ENCODE assay signal across 16 cellular contexts in genomic region chr6:21935142-21935541, GRCh38.
A peak's percentile ranks its signal among the peaks of the same experiment; 100 is the strongest.
DNase-seq lines count a peak whose midpoint lies in the region; ATAC-seq, FAIRE-seq and TF ChIP-seq lines count a peak whose summit lies in the region.
"Had no signal": no experiment of that assay in that cellular context is flagged by ENCODE, and none has a peak within 500 bp of the region (broad histone marks: within the 10 kb centered on the region; RNA-seq: fewer than 3 reads in every experiment).

No MANE protein-coding gene starts in this region.

- dilution Hi-C loops in IMR-90 (cut with HindIII; ENCODE audit: low sequenced_read_pairs, unreplicated experiment) = no loop called here

- no peak for TF ChIP-seq RAD21 in IMR-90 (IDR thresholded peaks at IDR 0.05; ENCODE audit: low read length)

- H3K4me3 ChIP-seq in IMR-90 (ENCODE audit: insufficient read depth, low read depth, low read length) = no peak overlapping the region
- H3K4me3 ChIP-seq: BLaER1 had no signal

- H3K36me3 Mint-ChIP-seq in Calu3 (ENCODE audit: insufficient read depth, unreplicated experiment) = peaks cover 5% of the 10 kb centered on the region
- H3K36me3 Mint-ChIP-seq: CD14-positive monocyte; CD8-positive, alpha-beta T cell had no signal

- H2BK20ac ChIP-seq in IMR-90 (ENCODE audit: low read depth, low read length) = no peak overlapping the region

- no peaks in the 10 kb centered on the region for H3K27me3 Mint-ChIP-seq in Calu3 (ENCODE audit: unreplicated experiment)
- H3K27me3 Mint-ChIP-seq: IgD-negative memory B cell had no signal

- H3K23ac ChIP-seq in IMR-90 (ENCODE audit: low read depth, low read length) = no peak overlapping the region

- H2AK9ac ChIP-seq in IMR-90 (replicated peaks; ENCODE audit: low read depth, low read length, poor library complexity) = no peak overlapping the region

- TF ChIP-seq CTCF in Calu3 (IDR thresholded peaks at IDR 0.05; ENCODE audit: unreplicated experiment) = no peak
- TF ChIP-seq CTCF in IMR-90 (conservative IDR thresholded peaks at IDR 0.05; ENCODE audit: low read depth, low read length) = no peak

- ATAC-seq in IMR-90 (ENCODE audit: low read depth) (peak; percentile 29; the same call in 1 of the 2 replicates), HG03565 (IDR thresholded peaks at IDR 0.05; ENCODE audit: unreplicated experiment) (no peak)
- ATAC-seq: CD8-positive, alpha-beta T cell had no signal

- H2AFZ ChIP-seq in IMR-90 (replicated peaks; ENCODE audit: low read length, poor library complexity) = no peak overlapping the region

- TF ChIP-seq POLR2A in IMR-90 (IDR thresholded peaks at IDR 0.05; ENCODE audit: low read depth, low read length) = no peak

- POLR2A ChIA-PET in IMR-90 (lab: Charles Lee; ENCODE audit: unreplicated experiment) = no interaction called here

- no TSS peak for BruUV-seq in Calu3 (replicated peaks; lab: Mats Ljungman, UMichigan)
- BruUV-seq in IMR-90 (replicated peaks; lab: Mats Ljungman, UMichigan) = no TSS peak

- DNase-seq in Calu3 (no peak), IMR-90 (no peak), T-helper 9 cell (no peak), G401 (ENCODE audit: low spot score) (no peak)
- no peak for DNase-seq in activated CD4-positive, alpha-beta T cell treated with anti-CD3 and anti-CD28 coated beads for 4 hours
- DNase-seq: 8988T; CD8-positive, alpha-beta T cell; GDM1 had no signal

- H4K20me1 ChIP-seq in IMR-90 (ENCODE audit: insufficient read depth, low read length) = no peaks in the 10 kb centered on the region
- H4K20me1 ChIP-seq: BLaER1 had no signal

- H3K4me1 ChIP-seq in IMR-90 (ENCODE audit: control insufficient read depth, insufficient read depth, low read length) = no peaks in the 10 kb centered on the region
- H3K4me1 ChIP-seq: BLaER1 had no signal

- H3K27ac Mint-ChIP-seq in Calu3 (ENCODE audit: unreplicated experiment) = peak overlapping the region; percentile 21
- H3K27ac Mint-ChIP-seq: CD8-positive, alpha-beta T cell; H9; IgD-negative memory B cell had no signal

- no peak overlapping the region for H3K14ac ChIP-seq in IMR-90 (replicated peaks; ENCODE audit: low read depth, low read length)

- intact Hi-C loops in Calu3 (cut with micrococcal nuclease; ENCODE audit: unreplicated experiment) (no loop called here), IMR-90 (cut with micrococcal nuclease) (no loop called here)

- H2BK120ac ChIP-seq in IMR-90 (ENCODE audit: low read depth, low read length) = no peak overlapping the region

- H3K56ac ChIP-seq in IMR-90 (ENCODE audit: extremely low read depth, insufficient read depth, low read length) = no peak overlapping the region

- peak; percentile 14 for FAIRE-seq in colon (lab: Jason Lieb, UNC)
- FAIRE-seq: D721Med, GM12892 had no signal

- no peak overlapping the region for H3K4me3 Mint-ChIP-seq in Calu3 (ENCODE audit: low read depth, unreplicated experiment)
- H3K4me3 Mint-ChIP-seq: CD14-positive monocyte; CD8-positive, alpha-beta T cell; H9; IgD-negative memory B cell had no signal

- H3K9ac ChIP-seq in IMR-90 (ENCODE audit: low read depth, low read length) = no peak overlapping the region
- H3K9ac ChIP-seq: BLaER1 had no signal

- H2BK5ac ChIP-seq in IMR-90 (ENCODE audit: low read depth, low read length, poor library complexity, severe bottlenecking) = no peak overlapping the region

- H3K4me1 Mint-ChIP-seq in Calu3 (ENCODE audit: low read depth, unreplicated experiment) = peaks cover 10% of the 10 kb centered on the region

- H2BK15ac ChIP-seq in IMR-90 (ENCODE audit: low read depth, low read length) = no peak overlapping the region

- H3K79me1 ChIP-seq in IMR-90 (ENCODE audit: low read depth in 1 of 2, low read length in 2 of 2) = no peaks in the 10 kb centered on the region

- no peaks in the 10 kb centered on the region for H3K9me1 ChIP-seq in IMR-90 (ENCODE audit: insufficient read depth, low read length)

- H4K8ac ChIP-seq in IMR-90 (ENCODE audit: low read depth in 2 of 2, low read length in 2 of 2) = no peak overlapping the region

- no peaks in the 10 kb centered on the region for H3K27me3 ChIP-seq in IMR-90 (ENCODE audit: control insufficient read depth, insufficient read depth, low read length)
- H3K27me3 ChIP-seq: BLaER1 had no signal

- H3K18ac ChIP-seq in IMR-90 (ENCODE audit: low read depth, low read length) = no peak overlapping the region

- no peak overlapping the region for H3K4me2 ChIP-seq in IMR-90 (ENCODE audit: low read depth, low read length)
- H3K4me2 ChIP-seq: BLaER1 had no signal

- no peak overlapping the region for H4K91ac ChIP-seq in IMR-90 (ENCODE audit: insufficient read depth, low read depth, low read length)

- no peak overlapping the region for H2AK5ac ChIP-seq in IMR-90 (ENCODE audit: low read depth, low read length)

- CTCF ChIA-PET in Calu3 (lab: Charles Lee) (interaction anchor here (0.6 kb wide), 1 partner anchor 101 kb away, joined by 3 read pairs; no protein-coding TSS in a partner anchor), IMR-90 (lab: Yijun Ruan, JAX) (interaction anchor here (0.5 to 1.6 kb wide), 4 partner anchors 19 to 1276 kb away, joined by 3 to 6 read pairs (median 5); no protein-coding TSS in a partner anchor)

- H4K5ac ChIP-seq in IMR-90 (ENCODE audit: low read depth, low read length) = no peak overlapping the region

- H3K27ac ChIP-seq in IMR-90 (ENCODE audit: insufficient read depth, low read length) = no peak overlapping the region
- H3K27ac ChIP-seq: BLaER1 had no signal

- peaks cover 1% of the 10 kb centered on the region; the same call in 1 of the 2 replicates for H3K9me3 ChIP-seq in IMR-90 (ENCODE audit: control insufficient read depth, insufficient read depth, low read length)

- H3K36me3 ChIP-seq in IMR-90 (ENCODE audit: control insufficient read depth, insufficient read depth, low read length) = no peaks in the 10 kb centered on the region
- H3K36me3 ChIP-seq: BLaER1 had no signal

- no peak overlapping the region for H3K4ac ChIP-seq in IMR-90 (ENCODE audit: low read depth, low read length)

- peaks cover 6% of the 10 kb centered on the region for H3K9me3 Mint-ChIP-seq in Calu3 (ENCODE audit: low read depth, unreplicated experiment)

- in situ Hi-C loops in IMR-90 (cut with MboI; ENCODE audit: low sequenced_read_pairs) (loop anchor here (25.0 kb wide), 1 partner anchor 1502 kb away; no protein-coding TSS in a partner anchor), G401 (cut with HindIII; ENCODE audit: low sequenced_read_pairs) (no loop called here)

TF ChIP-seq in IMR-90, 13 proteins besides CTCF, POLR2A, EP300 and RAD21:
- TF ChIP-seq RFX5 (IDR thresholded peaks at IDR 0.05; ENCODE audit: low read depth, low read length) (no peak), CHD1 (IDR thresholded peaks at IDR 0.05; ENCODE audit: low read depth, low read length) (no peak), NFE2L2 (IDR thresholded peaks at IDR 0.05; ENCODE audit: low read depth, low read length) (no peak), FOS (IDR thresholded peaks at IDR 0.05; ENCODE audit: low read depth, low read length) (no peak)
- TF ChIP-seq, protein P1, sequence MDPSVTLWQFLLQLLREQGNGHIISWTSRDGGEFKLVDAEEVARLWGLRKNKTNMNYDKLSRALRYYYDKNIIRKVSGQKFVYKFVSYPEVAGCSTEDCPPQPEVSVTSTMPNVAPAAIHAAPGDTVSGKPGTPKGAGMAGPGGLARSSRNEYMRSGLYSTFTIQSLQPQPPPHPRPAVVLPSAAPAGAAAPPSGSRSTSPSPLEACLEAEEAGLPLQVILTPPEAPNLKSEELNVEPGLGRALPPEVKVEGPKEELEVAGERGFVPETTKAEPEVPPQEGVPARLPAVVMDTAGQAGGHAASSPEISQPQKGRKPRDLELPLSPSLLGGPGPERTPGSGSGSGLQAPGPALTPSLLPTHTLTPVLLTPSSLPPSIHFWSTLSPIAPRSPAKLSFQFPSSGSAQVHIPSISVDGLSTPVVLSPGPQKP (IDR thresholded peaks at IDR 0.05; ENCODE audit: borderline replicate concordance, low read depth, low read length) = no peak
